24 cellular contexts compared by ENCODE assay signal in the genomic region with DNA sequence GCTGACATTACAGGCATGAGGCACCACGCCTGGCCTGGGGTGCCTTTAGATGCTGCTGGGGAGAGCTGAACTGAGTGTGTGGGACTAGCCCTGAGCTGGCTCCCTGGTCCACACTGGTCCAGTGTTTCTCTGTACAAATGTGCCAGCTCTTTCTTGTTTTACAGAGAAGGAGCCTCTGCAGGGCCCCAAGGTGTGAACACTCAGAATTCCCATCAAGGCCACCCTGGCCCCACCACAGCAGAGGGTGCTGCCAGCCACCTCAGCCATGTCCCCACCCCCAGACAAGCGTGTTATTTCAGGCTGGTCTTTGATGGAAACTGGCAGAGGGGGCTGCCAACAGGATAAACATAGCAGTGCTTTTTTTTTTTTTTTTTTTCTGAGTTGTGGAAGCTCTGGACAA.
"Had no signal": no experiment of that assay in that cellular context is flagged by ENCODE, and none has a peak within 500 bp of the region (broad histone marks: within the 10 kb centered on the region; RNA-seq: fewer than 3 reads in every experiment).

No MANE protein-coding gene starts in this region.

- H3K9me3 ChIP-seq: lower lobe of right lung, neutrophil, testis had no signal

- H3K4me1 Mint-ChIP-seq: natural killer cell had no signal

- H3K36me3 Mint-ChIP-seq: brain, natural killer cell, type B pancreatic cell had no signal

- H3K27me3 ChIP-seq: neutrophil, sigmoid colon, testis had no signal

- H3K27ac Mint-ChIP-seq: activated CD8-positive, alpha-beta T cell treated with anti-CD3 and anti-CD28 coated beads, Interleukin-2, amount 10 ng/mL, durations not matched to agents 7 days and 5 days; activated T-helper 1 cell treated with anti-CD3 and anti-CD28 coated beads, Interleukin-12 subunit alpha, Interleukin-12 subunit beta, Interleukin-2, Interleukin-4 antibody, amounts not matched to agents 30 ng/mL and 10 ng/mL and 1 ng/mL, durations not matched to agents 14 hours and 24 hours and 36 hours; natural killer cell; type B pancreatic cell had no signal

- H3K4me3 Mint-ChIP-seq: activated CD8-positive, alpha-beta T cell treated with anti-CD3 and anti-CD28 coated beads, Interleukin-2, amount 10 ng/mL, durations not matched to agents 7 days and 5 days; activated T-helper 1 cell treated with anti-CD3 and anti-CD28 coated beads, Interleukin-12 subunit alpha, Interleukin-12 subunit beta, Interleukin-2, Interleukin-4 antibody, amounts not matched to agents 30 ng/mL and 10 ng/mL and 1 ng/mL, durations not matched to agents 14 hours and 24 hours and 36 hours; brain; natural killer cell; type B pancreatic cell had no signal

- ATAC-seq: activated CD8-positive, alpha-beta T cell treated with anti-CD3 and anti-CD28 coated beads, Interleukin-2, amount 10 ng/mL, durations not matched to agents 7 days and 5 days; esophagus mucosa; natural killer cell had no signal

- H3K36me3 ChIP-seq: lower lobe of right lung, neutrophil, sigmoid colon, spleen had no signal

- H3K4me1 ChIP-seq: spleen had no signal

- H3K27ac ChIP-seq: neutrophil, sigmoid colon, spleen, testis had no signal

- H3K4me3 ChIP-seq: lower lobe of right lung, sigmoid colon, spleen, testis had no signal

- H3K9me3 Mint-ChIP-seq: activated T-helper 1 cell treated with anti-CD3 and anti-CD28 coated beads, Interleukin-12 subunit alpha, Interleukin-12 subunit beta, Interleukin-2, Interleukin-4 antibody, amounts not matched to agents 30 ng/mL and 10 ng/mL and 1 ng/mL, durations not matched to agents 14 hours and 24 hours and 36 hours; natural killer cell; type B pancreatic cell had no signal

- DNase-seq: activated CD4-positive, alpha-beta T cell treated with anti-CD3 and anti-CD28 coated beads for 1 hour; activated CD4-positive, alpha-beta T cell treated with anti-CD3 and anti-CD28 coated beads, Interleukin-2, amount 50 U/mL, for 1 hour; activated CD8-positive, alpha-beta T cell treated with anti-CD3 and anti-CD28 coated beads, Interleukin-2, amount 10 ng/mL, durations not matched to agents 7 days and 5 days; activated gamma-delta T cell; activated naive CD4-positive, alpha-beta T cell treated with anti-CD3 and anti-CD28 coated beads, Interleukin-2, amount 50 U/mL, for 16 hours; anterior cingulate cortex; caudate nucleus; dermis blood vessel endothelial cell; effector memory CD4-positive, alpha-beta T cell; foreskin melanocyte; hypothalamus; lower lobe of right lung; natural killer cell; sigmoid colon; spleen; stimulated activated CD4-positive, alpha-beta T cell treated with anti-CD3 and anti-CD28 coated beads, Interleukin-4, amount 100 ng/mL, for 1 hour; stimulated activated naive CD4-positive, alpha-beta T cell; T-helper 9 cell; testis had no signal
